In the genomic region with DNA sequence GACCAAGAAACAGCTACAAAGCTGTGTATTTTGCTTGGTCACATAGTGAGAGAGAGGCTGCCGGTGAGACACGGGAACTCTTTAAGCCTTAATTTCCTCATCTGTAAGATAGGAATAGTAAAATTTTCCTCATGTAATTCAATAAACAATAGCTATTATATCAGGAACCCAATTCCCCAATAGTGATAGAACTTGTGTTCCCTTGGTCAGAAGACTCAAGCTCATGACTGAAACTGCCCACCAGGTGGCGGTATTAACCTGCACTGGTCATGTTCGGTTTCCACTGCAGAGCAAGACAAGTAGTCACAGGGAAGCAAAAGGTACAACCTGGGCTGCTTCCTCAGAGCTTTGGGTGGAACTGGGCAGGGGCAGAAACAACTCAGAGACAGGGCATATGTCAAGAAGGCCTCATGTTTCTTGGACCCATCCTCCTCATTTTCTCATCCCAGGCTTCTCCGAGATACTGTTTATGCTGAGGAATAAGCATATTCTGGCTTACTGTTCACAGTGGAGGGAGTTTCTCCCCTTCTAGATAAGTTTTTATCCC, we compare ENCODE assay signal across 8 cellular contexts. TPM values are rescaled to one million over a fixed set of nuclear protein-coding genes. Genes with fewer than 3 reads are reported as not detected.
DNase-seq lines count a peak whose midpoint lies in the region; ATAC-seq and TF ChIP-seq lines count a peak whose summit lies in the region.

No MANE protein-coding gene starts in this region.

- POLR2A ChIA-PET in activated CD4-positive, alpha-beta T cell treated with anti-CD3 and anti-CD28 coated beads, Interleukin-2, amount 10 ng/mL, durations not matched to agents 7 days and 5 days (lab: Charles Lee): interaction anchor here (0.9 to 1.2 kb wide), 3 partner anchors 56 to 82 kb away, joined by 3 to 6 read pairs (median 3); a partner anchor contains a TSS

- no peak overlapping the region for H3K4me3 Mint-ChIP-seq in activated CD4-positive, alpha-beta T cell treated with anti-CD3 and anti-CD28 coated beads, Interleukin-2, amount 10 ng/mL, durations not matched to agents 7 days and 5 days

- H3K4me1 Mint-ChIP-seq in activated CD4-positive, alpha-beta T cell treated with anti-CD3 and anti-CD28 coated beads, Interleukin-2, amount 10 ng/mL, durations not matched to agents 7 days and 5 days: no peaks in the 10 kb centered on the region

- no peaks in the 10 kb centered on the region for H3K27me3 Mint-ChIP-seq in activated CD4-positive, alpha-beta T cell treated with anti-CD3 and anti-CD28 coated beads, Interleukin-2, amount 10 ng/mL, durations not matched to agents 7 days and 5 days

- H3K27ac ChIP-seq in coronary artery: no peak overlapping the region

- TF ChIP-seq POLR2A in lower leg skin (IDR thresholded peaks at IDR 0.05): no peak

- DNase-seq in DMS 273 treated with DMSO at 0.1 percent for 48 hours (lab: John Stamatoyannopoulos, UW): peak; percentile 38
- DNase-seq in NCI-H748 (lab: John Stamatoyannopoulos, UW; ENCODE audit: unreplicated experiment): peak; percentile 79
- peak; percentile 94 for DNase-seq in activated CD4-positive, alpha-beta T cell treated with anti-CD3 and anti-CD28 coated beads, Interleukin-2, amount 10 ng/mL, durations not matched to agents 7 days and 5 days
- DNase-seq in coronary artery (ENCODE audit: low spot score): peak; percentile 89
- DNase-seq in lower leg skin (ENCODE audit: low spot score in 2 of 2): peak; percentile 87 to 98
- peak; percentile 85 for DNase-seq in stimulated activated CD8-positive, alpha-beta memory T cell treated with anti-CD3 and anti-CD28 coated beads, Interleukin-12 subunit alpha, Interleukin-12 subunit beta, amount 100 ng/mL, for 1 hour (ENCODE audit: low read depth)

- 22 to 24% methylated on average over 5 of the region's 5 CpGs for WGBS in lower leg skin, 2 donors

- no peaks in the 10 kb centered on the region for H3K36me3 Mint-ChIP-seq in activated CD4-positive, alpha-beta T cell treated with anti-CD3 and anti-CD28 coated beads, Interleukin-2, amount 10 ng/mL, durations not matched to agents 7 days and 5 days (ENCODE audit: low read depth)

- no peaks in the 10 kb centered on the region for H3K9me3 Mint-ChIP-seq in activated CD4-positive, alpha-beta T cell treated with anti-CD3 and anti-CD28 coated beads, Interleukin-2, amount 10 ng/mL, durations not matched to agents 7 days and 5 days

- no peak overlapping the region for H3K27ac Mint-ChIP-seq in activated CD4-positive, alpha-beta T cell treated with anti-CD3 and anti-CD28 coated beads, Interleukin-2, amount 10 ng/mL, durations not matched to agents 7 days and 5 days

- intact Hi-C loops in lower leg skin (cut with DNase I; ENCODE audit: low total_unique reads): loop anchor here (2.0 kb wide), 1 partner anchor 72 kb away; no protein-coding TSS in a partner anchor

- ATAC-seq in HG03558 (IDR thresholded peaks at IDR 0.05; ENCODE audit: extremely low read depth, unreplicated experiment) (peak; percentile 46), HG03439 (IDR thresholded peaks at IDR 0.05; ENCODE audit: unreplicated experiment) (no peak)

- TF ChIP-seq CTCF in coronary artery (IDR thresholded peaks at IDR 0.05): peak; percentile 82
- peak in 1 of 3 donors; percentile 91 for TF ChIP-seq CTCF in lower leg skin (IDR thresholded peaks at IDR 0.05)

- no peak overlapping the region for H3K4me3 ChIP-seq in coronary artery
- H3K4me3 ChIP-seq in lower leg skin (ENCODE audit: low read depth, poor library complexity, severe bottlenecking): no peak overlapping the region

- CTCF ChIA-PET in activated CD4-positive, alpha-beta T cell treated with anti-CD3 and anti-CD28 coated beads, Interleukin-2, amount 10 ng/mL, durations not matched to agents 7 days and 5 days (lab: Charles Lee): interaction anchor here (0.6 to 3.9 kb wide), 50 partner anchors 9 to 430 kb away, joined by 3 to 64 read pairs (median 5); a partner anchor contains a TSS

RNA-seq across cellular contexts. Expression of a gene that starts 4.2 kb away (rescaled TPM):
- total RNA-seq in activated CD4-positive, alpha-beta T cell treated with anti-CD3 and anti-CD28 coated beads, Interleukin-2, amount 10 ng/mL, durations not matched to agents 7 days and 5 days: 1 to 10 TPM; 1.3 to 1.4 TPM
- total RNA-seq in lower leg skin: 10 to 100 TPM; 66.2 to 98.4 (median 74.8) TPM

RNA-seq across cellular contexts. Expression of a gene that starts 23.4 kb away (rescaled TPM):
- 10 to 100 TPM in 1 of 2 experiments, 1 to 10 TPM in 1; 9.4 to 11.1 TPM for total RNA-seq in activated CD4-positive, alpha-beta T cell treated with anti-CD3 and anti-CD28 coated beads, Interleukin-2, amount 10 ng/mL, durations not matched to agents 7 days and 5 days
- total RNA-seq in lower leg skin: 10 to 100 TPM; 16.9 to 29.6 (median 23.2) TPM

RNA-seq across cellular contexts. Expression of a gene that starts 29.7 kb away (rescaled TPM):
- total RNA-seq in activated CD4-positive, alpha-beta T cell treated with anti-CD3 and anti-CD28 coated beads, Interleukin-2, amount 10 ng/mL, durations not matched to agents 7 days and 5 days: 10 to 100 TPM; 67.4 to 68.6 TPM
- 10 to 100 TPM; 52.3 to 74.4 (median 61.9) TPM for total RNA-seq in lower leg skin

RNA-seq across cellular contexts. Expression of a gene that starts 48.1 kb away (rescaled TPM):
- 10 to 100 TPM; 60.4 to 60.7 TPM for total RNA-seq in activated CD4-positive, alpha-beta T cell treated with anti-CD3 and anti-CD28 coated beads, Interleukin-2, amount 10 ng/mL, durations not matched to agents 7 days and 5 days
- total RNA-seq in lower leg skin: 100 to 1,000 TPM in 2 of 4 donors, 10 to 100 TPM in 2; 70.6 to 148 (median 116) TPM

RNA-seq across cellular contexts. Expression of a gene that starts 55.4 kb away (rescaled TPM):
- total RNA-seq in activated CD4-positive, alpha-beta T cell treated with anti-CD3 and anti-CD28 coated beads, Interleukin-2, amount 10 ng/mL, durations not matched to agents 7 days and 5 days: under 1 TPM in 1 of 2 experiments, not detected in 1; 0.21 TPM
- total RNA-seq in lower leg skin: not detected

Comparison
In these comparisons a context has a peak if more than half of its experiments do, and no peak if none do; other contexts are left out.
1. DNase-seq: peak in every context shown above with its lines; median percentile 94 in activated CD4-positive, alpha-beta T cell treated with anti-CD3 and anti-CD28 coated beads, Interleukin-2, amount 10 ng/mL, durations not matched to agents 7 days and 5 days; 92 in lower leg skin; 89 in coronary artery; 85 in stimulated activated CD8-positive, alpha-beta memory T cell treated with anti-CD3 and anti-CD28 coated beads, Interleukin-12 subunit alpha, Interleukin-12 subunit beta, amount 100 ng/mL, for 1 hour; 79 in NCI-H748; 38 in DMS 273 treated with DMSO at 0.1 percent for 48 hours.
2. RNA of a gene that starts 4.2 kb away (total RNA-seq): 66.2 to 98.4 TPM in lower leg skin; 1.3 to 1.4 TPM in activated CD4-positive, alpha-beta T cell treated with anti-CD3 and anti-CD28 coated beads, Interleukin-2, amount 10 ng/mL, durations not matched to agents 7 days and 5 days; every median in the first group is over 10 times any median in the second.